ENCODE assay signal across 10 cellular contexts in genomic region chr12:32272465-32272864, GRCh38.
DNase-seq lines count a peak whose midpoint lies in the region; ATAC-seq lines count a peak whose summit lies in the region.
"Had no signal": no experiment of that assay in that cellular context is flagged by ENCODE, and none has a peak within 500 bp of the region (broad histone marks: within the 10 kb centered on the region; RNA-seq: fewer than 3 reads in every experiment).

No MANE protein-coding gene starts in this region.

- H3K4me3 Mint-ChIP-seq in activated CD4-positive, alpha-beta T cell treated with anti-CD3 and anti-CD28 coated beads, Interleukin-2, amount 10 ng/mL, durations not matched to agents 24 days and 14 days: no peak overlapping the region
- no peak overlapping the region for H3K4me3 Mint-ChIP-seq in activated T-helper 1 cell treated with anti-CD3 and anti-CD28 coated beads, Interleukin-12 subunit alpha, Interleukin-12 subunit beta, Interleukin-2, Interleukin-4 antibody, amounts not matched to agents 30 ng/mL and 10 ng/mL and 1 ng/mL, durations not matched to agents 14 hours and 24 hours and 36 hours
- peak overlapping the region; percentile 63 for H3K4me3 Mint-ChIP-seq in stimulated activated memory B cell treated with anti-CD40 and anti-IgM and Interleukin-4, amounts not matched to agents 10 μg/mL and 1 μg/mL and 100 μg/mL, for 72 hours

- intact Hi-C loops in activated CD4-positive, alpha-beta T cell treated with anti-CD3 and anti-CD28 coated beads, Interleukin-2, amount 10 ng/mL, durations not matched to agents 24 days and 14 days (cut with micrococcal nuclease): no loop called here
- intact Hi-C loops in activated T-helper 1 cell treated with anti-CD3 and anti-CD28 coated beads, Interleukin-12 subunit alpha, Interleukin-12 subunit beta, Interleukin-2, Interleukin-4 antibody, amounts not matched to agents 30 ng/mL and 10 ng/mL and 1 ng/mL, durations not matched to agents 14 hours and 24 hours and 36 hours (cut with micrococcal nuclease): no loop called here

- no peak for DNase-seq in activated CD4-positive, alpha-beta T cell treated with anti-CD3 and anti-CD28 coated beads, Interleukin-2, amount 10 ng/mL, durations not matched to agents 24 days and 14 days
- no peak for DNase-seq in activated CD4-positive, alpha-beta T cell treated with anti-CD3 and anti-CD28 coated beads for 1 hour
- DNase-seq in activated T-helper 1 cell treated with anti-CD3 and anti-CD28 coated beads, Interleukin-12 subunit alpha, Interleukin-12 subunit beta, Interleukin-2, Interleukin-4 antibody, amounts not matched to agents 30 ng/mL and 10 ng/mL and 1 ng/mL, durations not matched to agents 14 hours and 24 hours and 36 hours (ENCODE audit: low spot score): no peak
- DNase-seq in HPDE6-E6E7 (ENCODE audit: extremely low spot score): no peak
- DNase-seq in dermis blood vessel endothelial cell: no peak
- DNase-seq: amniotic stem cell, NCI-H510A had no signal

- H3K9me3 Mint-ChIP-seq in activated CD4-positive, alpha-beta T cell treated with anti-CD3 and anti-CD28 coated beads, Interleukin-2, amount 10 ng/mL, durations not matched to agents 24 days and 14 days: no peaks in the 10 kb centered on the region
- no peaks in the 10 kb centered on the region for H3K9me3 Mint-ChIP-seq in activated T-helper 1 cell treated with anti-CD3 and anti-CD28 coated beads, Interleukin-12 subunit alpha, Interleukin-12 subunit beta, Interleukin-2, Interleukin-4 antibody, amounts not matched to agents 30 ng/mL and 10 ng/mL and 1 ng/mL, durations not matched to agents 14 hours and 24 hours and 36 hours
- no peaks in the 10 kb centered on the region for H3K9me3 Mint-ChIP-seq in stimulated activated memory B cell treated with anti-CD40 and anti-IgM and Interleukin-4, amounts not matched to agents 10 μg/mL and 1 μg/mL and 100 μg/mL, for 72 hours

- peaks cover 14% of the 10 kb centered on the region for H3K4me1 Mint-ChIP-seq in activated CD4-positive, alpha-beta T cell treated with anti-CD3 and anti-CD28 coated beads, Interleukin-2, amount 10 ng/mL, durations not matched to agents 24 days and 14 days
- peaks cover 17% of the 10 kb centered on the region for H3K4me1 Mint-ChIP-seq in activated T-helper 1 cell treated with anti-CD3 and anti-CD28 coated beads, Interleukin-12 subunit alpha, Interleukin-12 subunit beta, Interleukin-2, Interleukin-4 antibody, amounts not matched to agents 30 ng/mL and 10 ng/mL and 1 ng/mL, durations not matched to agents 14 hours and 24 hours and 36 hours (ENCODE audit: low read depth)
- H3K4me1 Mint-ChIP-seq in stimulated activated memory B cell treated with anti-CD40 and anti-IgM and Interleukin-4, amounts not matched to agents 10 μg/mL and 1 μg/mL and 100 μg/mL, for 72 hours: peaks cover 36% of the 10 kb centered on the region

- ATAC-seq in HG02852 (IDR thresholded peaks at IDR 0.05; ENCODE audit: unreplicated experiment): peak; percentile 41
- ATAC-seq in stimulated activated memory B cell treated with anti-CD40 and anti-IgM and Interleukin-4, amounts not matched to agents 10 μg/mL and 1 μg/mL and 100 μg/mL, for 72 hours: peak; percentile 53
- ATAC-seq in HG02973 (IDR thresholded peaks at IDR 0.05; ENCODE audit: unreplicated experiment): no peak

- no peaks in the 10 kb centered on the region for H3K27me3 Mint-ChIP-seq in activated CD4-positive, alpha-beta T cell treated with anti-CD3 and anti-CD28 coated beads, Interleukin-2, amount 10 ng/mL, durations not matched to agents 24 days and 14 days
- no peaks in the 10 kb centered on the region for H3K27me3 Mint-ChIP-seq in activated T-helper 1 cell treated with anti-CD3 and anti-CD28 coated beads, Interleukin-12 subunit alpha, Interleukin-12 subunit beta, Interleukin-2, Interleukin-4 antibody, amounts not matched to agents 30 ng/mL and 10 ng/mL and 1 ng/mL, durations not matched to agents 14 hours and 24 hours and 36 hours (ENCODE audit: insufficient read depth)
- H3K27me3 Mint-ChIP-seq in stimulated activated memory B cell treated with anti-CD40 and anti-IgM and Interleukin-4, amounts not matched to agents 10 μg/mL and 1 μg/mL and 100 μg/mL, for 72 hours: no peaks in the 10 kb centered on the region

- peak overlapping the region; percentile 25 for H3K27ac Mint-ChIP-seq in activated CD4-positive, alpha-beta T cell treated with anti-CD3 and anti-CD28 coated beads, Interleukin-2, amount 10 ng/mL, durations not matched to agents 24 days and 14 days
- H3K27ac Mint-ChIP-seq in activated T-helper 1 cell treated with anti-CD3 and anti-CD28 coated beads, Interleukin-12 subunit alpha, Interleukin-12 subunit beta, Interleukin-2, Interleukin-4 antibody, amounts not matched to agents 30 ng/mL and 10 ng/mL and 1 ng/mL, durations not matched to agents 14 hours and 24 hours and 36 hours: peak overlapping the region; percentile 64
- H3K27ac Mint-ChIP-seq in stimulated activated memory B cell treated with anti-CD40 and anti-IgM and Interleukin-4, amounts not matched to agents 10 μg/mL and 1 μg/mL and 100 μg/mL, for 72 hours: peak overlapping the region; percentile 94

- no peaks in the 10 kb centered on the region for H3K36me3 Mint-ChIP-seq in activated CD4-positive, alpha-beta T cell treated with anti-CD3 and anti-CD28 coated beads, Interleukin-2, amount 10 ng/mL, durations not matched to agents 24 days and 14 days (ENCODE audit: low read depth)
- H3K36me3 Mint-ChIP-seq in activated T-helper 1 cell treated with anti-CD3 and anti-CD28 coated beads, Interleukin-12 subunit alpha, Interleukin-12 subunit beta, Interleukin-2, Interleukin-4 antibody, amounts not matched to agents 30 ng/mL and 10 ng/mL and 1 ng/mL, durations not matched to agents 14 hours and 24 hours and 36 hours (ENCODE audit: low read depth): no peaks in the 10 kb centered on the region
- H3K36me3 Mint-ChIP-seq in stimulated activated memory B cell treated with anti-CD40 and anti-IgM and Interleukin-4, amounts not matched to agents 10 μg/mL and 1 μg/mL and 100 μg/mL, for 72 hours: no peaks in the 10 kb centered on the region

Comparison
In these comparisons a context has a peak if more than half of its experiments do, and no peak if none do; other contexts are left out.
1. H3K27ac Mint-ChIP-seq: peak in every context shown above with its lines; median percentile 94 in stimulated activated memory B cell treated with anti-CD40 and anti-IgM and Interleukin-4, amounts not matched to agents 10 μg/mL and 1 μg/mL and 100 μg/mL, for 72 hours; 64 in activated T-helper 1 cell treated with anti-CD3 and anti-CD28 coated beads, Interleukin-12 subunit alpha, Interleukin-12 subunit beta, Interleukin-2, Interleukin-4 antibody, amounts not matched to agents 30 ng/mL and 10 ng/mL and 1 ng/mL, durations not matched to agents 14 hours and 24 hours and 36 hours; 25 in activated CD4-positive, alpha-beta T cell treated with anti-CD3 and anti-CD28 coated beads, Interleukin-2, amount 10 ng/mL, durations not matched to agents 24 days and 14 days.